In genomic region chr16:28526201-28527099, GRCh38 we compare ENCODE assay signal across 22 cellular contexts. TPM values are rescaled to one million over a fixed set of nuclear protein-coding genes. Genes with fewer than 3 reads are reported as not detected.
"Had no signal": no experiment of that assay in that cellular context is flagged by ENCODE, and none has a peak within 500 bp of the region (broad histone marks: within the 10 kb centered on the region; RNA-seq: fewer than 3 reads in every experiment).

No MANE protein-coding gene starts in this region.

- H3K9me3 Mint-ChIP-seq: activated CD4-positive, alpha-beta T cell treated with anti-CD3 and anti-CD28 coated beads, Interleukin-2, amount 10 ng/mL, durations not matched to agents 24 days and 14 days; activated naive CD8-positive, alpha-beta T cell treated with anti-CD3 and anti-CD28 coated beads, Interleukin-2, amount 10 ng/mL, durations not matched to agents 7 days and 5 days; natural killer cell had no signal

- H3K27me3 Mint-ChIP-seq: activated CD4-positive, alpha-beta T cell treated with anti-CD3 and anti-CD28 coated beads, Interleukin-2, amount 10 ng/mL, durations not matched to agents 24 days and 14 days had no signal

- H3K27me3 ChIP-seq: heart left ventricle, neutrophil, upper lobe of left lung had no signal

- H3K27ac ChIP-seq: heart left ventricle, neutrophil, upper lobe of left lung had no signal

- H3K36me3 Mint-ChIP-seq: activated naive CD8-positive, alpha-beta T cell treated with anti-CD3 and anti-CD28 coated beads, Interleukin-2, amount 10 ng/mL, durations not matched to agents 7 days and 5 days; natural killer cell had no signal

- H3K36me3 ChIP-seq: heart left ventricle, neutrophil, upper lobe of left lung had no signal

- FAIRE-seq: frontal cortex, TTC549 had no signal

- DNase-seq: activated CD4-positive, alpha-beta T cell treated with anti-CD3 and anti-CD28 coated beads, Interleukin-2, amount 10 ng/mL, durations not matched to agents 24 days and 14 days; activated CD4-positive, CD25-positive, alpha-beta regulatory T cell; activated CD8-positive, alpha-beta memory T cell treated with anti-CD3 and anti-CD28 coated beads for 24 hours; activated gamma-delta T cell treated with Interleukin-2 at 50 U/mL for 16 hours; activated naive CD8-positive, alpha-beta T cell treated with anti-CD3 and anti-CD28 coated beads, Interleukin-2, amount 10 ng/mL, durations not matched to agents 7 days and 5 days; aorta; endodermal cell; heart left ventricle; left cardiac atrium; mammary epithelial cell; natural killer cell; stimulated activated CD4-positive, alpha-beta T cell treated with anti-CD3 and anti-CD28 coated beads, Interleukin-4, amount 100 ng/mL, for 24 hours; stimulated activated naive CD4-positive, alpha-beta T cell; upper lobe of left lung had no signal

- H3K27ac Mint-ChIP-seq: activated CD4-positive, alpha-beta T cell treated with anti-CD3 and anti-CD28 coated beads, Interleukin-2, amount 10 ng/mL, durations not matched to agents 24 days and 14 days; activated naive CD8-positive, alpha-beta T cell treated with anti-CD3 and anti-CD28 coated beads, Interleukin-2, amount 10 ng/mL, durations not matched to agents 7 days and 5 days; endodermal cell; natural killer cell had no signal

- H3K4me3 Mint-ChIP-seq: activated CD4-positive, alpha-beta T cell treated with anti-CD3 and anti-CD28 coated beads, Interleukin-2, amount 10 ng/mL, durations not matched to agents 24 days and 14 days; activated naive CD8-positive, alpha-beta T cell treated with anti-CD3 and anti-CD28 coated beads, Interleukin-2, amount 10 ng/mL, durations not matched to agents 7 days and 5 days; endodermal cell; natural killer cell had no signal

- H3K9me3 ChIP-seq: heart left ventricle, neutrophil, upper lobe of left lung had no signal

- H3K4me1 Mint-ChIP-seq: endodermal cell, natural killer cell had no signal

- H3K4me3 ChIP-seq: heart left ventricle, upper lobe of left lung had no signal

- ATAC-seq: heart left ventricle, left cardiac atrium, natural killer cell had no signal

RNA-seq across cellular contexts. Expression of gene NUPR1, which starts 12.3 kb away (rescaled TPM):
- total RNA-seq: activated CD4-positive, alpha-beta T cell treated with anti-CD3 and anti-CD28 coated beads, Interleukin-2, amount 10 ng/mL, durations not matched to agents 24 days and 14 days; endodermal cell; epithelial cell of proximal tubule; natural killer cell; T-helper 2 cell treated with Interferon-gamma antibody and Interleukin-4, amounts not matched to agents 100 ng/mL and 5 ng/mL, for 36 hours had no signal

RNA-seq across cellular contexts. Expression of gene IL27, which starts 19.8 kb away (rescaled TPM):
- total RNA-seq: activated CD4-positive, alpha-beta T cell treated with anti-CD3 and anti-CD28 coated beads, Interleukin-2, amount 10 ng/mL, durations not matched to agents 24 days and 14 days; activated naive CD8-positive, alpha-beta T cell treated with anti-CD3 and anti-CD28 coated beads, Interleukin-2, amount 10 ng/mL, durations not matched to agents 7 days and 5 days; dermis microvascular lymphatic vessel endothelial cell; endodermal cell; epithelial cell of proximal tubule; frontal cortex; left cardiac atrium; mammary epithelial cell; mononuclear cell; natural killer cell; subcutaneous adipose tissue; T-helper 2 cell treated with Interferon-gamma antibody and Interleukin-4, amounts not matched to agents 100 ng/mL and 5 ng/mL, for 36 hours had no signal
- polyA plus RNA-seq: mammary epithelial cell had no signal

RNA-seq across cellular contexts. Expression of gene APOBR, which starts 32.0 kb away (rescaled TPM):
- total RNA-seq: endodermal cell, epithelial cell of proximal tubule had no signal
